22 cellular contexts compared by ENCODE assay signal in the genomic region with DNA sequence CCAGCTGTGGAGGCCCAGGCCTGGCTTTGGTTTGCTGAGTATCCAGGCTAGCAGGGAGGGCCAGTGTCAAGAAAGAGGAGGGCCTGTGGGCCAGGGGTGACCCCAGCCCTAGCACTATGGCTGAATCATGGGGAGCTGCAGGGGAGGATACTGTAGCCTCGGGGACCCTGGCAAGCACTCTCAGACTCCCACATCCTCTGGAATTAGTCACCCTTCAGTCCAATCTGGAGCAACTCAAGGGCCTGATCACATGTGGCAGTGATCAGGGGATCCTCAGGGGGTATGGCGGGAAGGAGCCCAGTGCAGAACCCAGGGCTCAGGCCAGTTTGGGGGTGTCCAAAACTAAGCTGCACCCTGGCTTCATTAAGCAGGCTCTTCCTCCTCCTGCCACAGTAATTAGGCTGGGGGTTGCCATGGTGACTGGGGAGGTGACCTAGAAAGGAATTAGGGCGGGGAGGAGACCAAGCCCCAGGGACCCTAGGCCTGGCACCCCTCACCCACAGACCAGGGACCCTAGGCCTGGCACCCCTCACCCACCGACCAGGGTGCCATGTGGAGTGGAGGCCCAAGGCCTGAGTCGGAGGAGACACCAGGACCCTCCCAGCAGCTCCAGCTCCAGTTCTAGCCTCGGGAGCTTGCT. TPM values are rescaled to one million over a fixed set of nuclear protein-coding genes. Genes with fewer than 3 reads are reported as not detected.
A peak's percentile ranks its signal among the peaks of the same experiment; 100 is the strongest.
DNase-seq lines count a peak whose midpoint lies in the region; ATAC-seq and TF ChIP-seq lines count a peak whose summit lies in the region.
"Had no signal": no experiment of that assay in that cellular context is flagged by ENCODE, and none has a peak within 500 bp of the region (broad histone marks: within the 10 kb centered on the region; RNA-seq: fewer than 3 reads in every experiment).

No MANE protein-coding gene starts in this region.

- DNase-seq in A172 (ENCODE audit: low spot score) (peak; percentile 78), HCEC 1CT (peak; percentile 66), astrocyte of the spinal cord (ENCODE audit: low read depth, low spot score) (peak; percentile 11), foreskin keratinocyte (peak in 1 of 2 donors; percentile 21), NCI-H1694 (lab: John Stamatoyannopoulos, UW) (no peak), RKO (ENCODE audit: low spot score) (no peak), epidermal melanocyte (ENCODE audit: insufficient read length, low spot score) (no peak)
- DNase-seq: activated B cell treated with CpG ODN at 0.5 μM for 24 hours; activated CD8-positive, alpha-beta memory T cell treated with anti-CD3 and anti-CD28 coated beads, Interleukin-2, amount 50 U/mL, for 4 hours; Calu3; H9; Kasumi-1; left ventricle myocardium superior; NCI-H187; T-cell had no signal

- H3K27ac ChIP-seq in foreskin keratinocyte = no peak overlapping the region
- H3K27ac ChIP-seq: HL-60 had no signal

- no peaks in the 10 kb centered on the region for H3K27me3 ChIP-seq in foreskin keratinocyte

- in situ Hi-C loops in astrocyte of the spinal cord (cut with HindIII; ENCODE audit: low sequenced_read_pairs) = no loop called here

- peak; percentile 48 for ATAC-seq in foreskin keratinocyte
- no peak for ATAC-seq in GM21619 (IDR thresholded peaks at IDR 0.05; ENCODE audit: unreplicated experiment)
- ATAC-seq: left ventricle myocardium superior, T-cell had no signal

- TF ChIP-seq CTCF in astrocyte of the spinal cord (IDR thresholded peaks at IDR 0.05; ENCODE audit: low read depth, low read length) = no peak
- TF ChIP-seq CTCF in foreskin keratinocyte (conservative IDR thresholded peaks at IDR 0.05) = no peak

- no peaks in the 10 kb centered on the region for H3K4me1 ChIP-seq in foreskin keratinocyte

- no peak overlapping the region for H3K4me3 ChIP-seq in astrocyte of the spinal cord (ENCODE audit: low read depth, low read length)
- H3K4me3 ChIP-seq: skin epidermis had no signal

RNA-seq across cellular contexts. Expression of a gene that starts 5.8 kb away (rescaled TPM):
- total RNA-seq in A172 (2014; rRNA removed; shearing (Covaris generic)) = 11.3 and 12.3 TPM in 2 replicates
- 4.9 and 7.6 TPM in 2 replicates for total RNA-seq in foreskin keratinocyte
- polyA plus RNA-seq in foreskin keratinocyte = 7.7 and 9.4 TPM in 2 replicates

RNA-seq across cellular contexts. Expression of a gene that starts 6.7 kb away (rescaled TPM):
- not detected in 2 replicates for total RNA-seq in A172 (2014; rRNA removed; shearing (Covaris generic))
- not detected in 2 replicates for total RNA-seq in foreskin keratinocyte
- not detected in 2 replicates for polyA plus RNA-seq in foreskin keratinocyte
- total RNA-seq: activated B cell treated with CpG ODN at 0.5 μM for 24 hours; activated naive CD4-positive, alpha-beta T cell treated with anti-CD3 and anti-CD28 coated beads, Interleukin-2, amount 50 U/mL, for 72 hours; Calu3; cerebellum; endothelial cell of umbilical vein; left ventricle myocardium superior; T-cell had no signal
- polyA plus RNA-seq: endothelial cell of umbilical vein had no signal

RNA-seq across cellular contexts. Expression of a gene that starts 9.6 kb away (rescaled TPM):
- total RNA-seq in A172 (2014; rRNA removed; shearing (Covaris generic)) = 71.7 and 80.4 TPM in 2 replicates
- total RNA-seq in foreskin keratinocyte = 128 and 131 TPM in 2 replicates
- 214 and 222 TPM in 2 replicates for polyA plus RNA-seq in foreskin keratinocyte

RNA-seq across cellular contexts. Expression of a gene that starts 11.9 kb away (rescaled TPM):
- total RNA-seq in A172 (2014; rRNA removed; shearing (Covaris generic)) = not detected in 2 replicates
- not detected in 2 replicates for total RNA-seq in foreskin keratinocyte
- polyA plus RNA-seq in foreskin keratinocyte = not detected in 2 replicates
- total RNA-seq: activated B cell treated with CpG ODN at 0.5 μM for 24 hours, Calu3, cerebellum, endothelial cell of umbilical vein, H9, left ventricle myocardium superior, T-cell had no signal
- polyA plus RNA-seq: endothelial cell of umbilical vein had no signal

RNA-seq across cellular contexts. Expression of a gene that starts 15.2 kb away (rescaled TPM):
- total RNA-seq in A172 (2014; rRNA removed; shearing (Covaris generic)) = not detected in 2 replicates
- not detected in 2 replicates for total RNA-seq in foreskin keratinocyte
- polyA plus RNA-seq in foreskin keratinocyte = not detected in 2 replicates
- total RNA-seq: A673; activated B cell treated with CpG ODN at 0.5 μM for 24 hours; activated naive CD4-positive, alpha-beta T cell treated with anti-CD3 and anti-CD28 coated beads, Interleukin-2, amount 50 U/mL, for 72 hours; Calu3; cerebellum; endothelial cell of umbilical vein; H9; left ventricle myocardium superior; T-cell had no signal
- polyA plus RNA-seq: endothelial cell of umbilical vein had no signal

Comparison
In these comparisons a context has a peak if more than half of its experiments do, and no peak if none do; other contexts are left out.
1. DNase-seq: peak in A172 (single experiment), HCEC 1CT (single experiment) and astrocyte of the spinal cord (single experiment); none in NCI-H1694 (single experiment), RKO (single experiment) and epidermal melanocyte (single experiment).